1 cellular context compared by ENCODE assay signal in genomic region chr1:213492161-213493041, GRCh38.
TF ChIP-seq lines count a peak whose summit lies in the region.

No MANE protein-coding gene starts in this region.

TF ChIP-seq in HepG2, 621 proteins besides CTCF, POLR2A, EP300 and RAD21 (continued from another document and continues in another):
- TF ChIP-seq, protein P1, sequence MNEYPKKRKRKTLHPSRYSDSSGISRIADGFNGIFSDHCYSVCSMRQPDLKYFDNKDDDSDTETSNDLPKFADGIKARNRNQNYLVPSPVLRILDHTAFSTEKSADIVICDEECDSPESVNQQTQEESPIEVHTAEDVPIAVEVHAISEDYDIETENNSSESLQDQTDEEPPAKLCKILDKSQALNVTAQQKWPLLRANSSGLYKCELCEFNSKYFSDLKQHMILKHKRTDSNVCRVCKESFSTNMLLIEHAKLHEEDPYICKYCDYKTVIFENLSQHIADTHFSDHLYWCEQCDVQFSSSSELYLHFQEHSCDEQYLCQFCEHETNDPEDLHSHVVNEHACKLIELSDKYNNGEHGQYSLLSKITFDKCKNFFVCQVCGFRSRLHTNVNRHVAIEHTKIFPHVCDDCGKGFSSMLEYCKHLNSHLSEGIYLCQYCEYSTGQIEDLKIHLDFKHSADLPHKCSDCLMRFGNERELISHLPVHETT (CRISPR knock-in tag; conservative IDR thresholded peaks at IDR 0.05): no peak
- TF ChIP-seq ZNF510 (CRISPR knock-in tag; IDR thresholded peaks at IDR 0.05; ENCODE audit: low read depth): no peak
- peak; percentile 65; the same call in 1 of the 2 replicates for TF ChIP-seq ZNF747 (CRISPR knock-in tag; IDR thresholded peaks at IDR 0.05; ENCODE audit: borderline replicate concordance)
- TF ChIP-seq ZNF883 (CRISPR knock-in tag; IDR thresholded peaks at IDR 0.05; ENCODE audit: not compliant biosample characterization): no peak
- peak; percentile 65; the same call in 1 of the 2 replicates for TF ChIP-seq ZNF816 (CRISPR knock-in tag; IDR thresholded peaks at IDR 0.05; ENCODE audit: borderline replicate concordance)
- TF ChIP-seq HMG20B (CRISPR knock-in tag; conservative IDR thresholded peaks at IDR 0.05): peak; percentile 79; the same call in 1 of the 2 replicates
- peak; percentile 78 for TF ChIP-seq ZNF687 (CRISPR knock-in tag; IDR thresholded peaks at IDR 0.05)
- peak; percentile 80 for TF ChIP-seq PAXIP1 (CRISPR knock-in tag; conservative IDR thresholded peaks at IDR 0.05)
- no peak for TF ChIP-seq TEAD2 (CRISPR knock-in tag; IDR thresholded peaks at IDR 0.05)
- no peak for TF ChIP-seq HNRNPLL (IDR thresholded peaks at IDR 0.05; ENCODE audit: low read depth, low read length, poor library complexity, severe bottlenecking)
- no peak for TF ChIP-seq TOE1 (CRISPR knock-in tag; IDR thresholded peaks at IDR 0.05)
- TF ChIP-seq CBX5 (CRISPR knock-in tag; IDR thresholded peaks at IDR 0.05; ENCODE audit: borderline replicate concordance): peak; percentile 70; the same call in 1 of the 2 replicates
- TF ChIP-seq ZNF724P (CRISPR knock-in tag; IDR thresholded peaks at IDR 0.05; ENCODE audit: borderline replicate concordance): no peak
- TF ChIP-seq, protein P2, sequence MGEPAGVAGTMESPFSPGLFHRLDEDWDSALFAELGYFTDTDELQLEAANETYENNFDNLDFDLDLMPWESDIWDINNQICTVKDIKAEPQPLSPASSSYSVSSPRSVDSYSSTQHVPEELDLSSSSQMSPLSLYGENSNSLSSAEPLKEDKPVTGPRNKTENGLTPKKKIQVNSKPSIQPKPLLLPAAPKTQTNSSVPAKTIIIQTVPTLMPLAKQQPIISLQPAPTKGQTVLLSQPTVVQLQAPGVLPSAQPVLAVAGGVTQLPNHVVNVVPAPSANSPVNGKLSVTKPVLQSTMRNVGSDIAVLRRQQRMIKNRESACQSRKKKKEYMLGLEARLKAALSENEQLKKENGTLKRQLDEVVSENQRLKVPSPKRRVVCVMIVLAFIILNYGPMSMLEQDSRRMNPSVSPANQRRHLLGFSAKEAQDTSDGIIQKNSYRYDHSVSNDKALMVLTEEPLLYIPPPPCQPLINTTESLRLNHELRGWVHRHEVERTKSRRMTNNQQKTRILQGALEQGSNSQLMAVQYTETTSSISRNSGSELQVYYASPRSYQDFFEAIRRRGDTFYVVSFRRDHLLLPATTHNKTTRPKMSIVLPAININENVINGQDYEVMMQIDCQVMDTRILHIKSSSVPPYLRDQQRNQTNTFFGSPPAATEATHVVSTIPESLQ (CRISPR knock-in tag; conservative IDR thresholded peaks at IDR 0.05): no peak
- TF ChIP-seq ZNF496 (CRISPR knock-in tag; IDR thresholded peaks at IDR 0.05; ENCODE audit: insufficient replicate concordance): no peak
- peak; percentile 48; the same call in 1 of the 2 replicates for TF ChIP-seq CEBPG (CRISPR knock-in tag; IDR thresholded peaks at IDR 0.05)
- no peak for TF ChIP-seq ZNF672 (CRISPR knock-in tag; IDR thresholded peaks at IDR 0.05)
- TF ChIP-seq ZNF557 (CRISPR knock-in tag; IDR thresholded peaks at IDR 0.05): no peak
- TF ChIP-seq ZNF530 (CRISPR knock-in tag; IDR thresholded peaks at IDR 0.05; ENCODE audit: low read depth): no peak
- TF ChIP-seq FOXK2 (IDR thresholded peaks at IDR 0.05): no peak
- TF ChIP-seq ZNF619 (CRISPR knock-in tag; IDR thresholded peaks at IDR 0.05): no peak
- TF ChIP-seq TFDP1 (CRISPR knock-in tag; IDR thresholded peaks at IDR 0.05; ENCODE audit: borderline replicate concordance): no peak
- no peak for TF ChIP-seq ZNF282 (IDR thresholded peaks at IDR 0.05; ENCODE audit: partially characterized antibody)
- TF ChIP-seq ZNF709 (CRISPR knock-in tag; IDR thresholded peaks at IDR 0.05): no peak
- no peak for TF ChIP-seq NFE2L1 (CRISPR knock-in tag; IDR thresholded peaks at IDR 0.05; ENCODE audit: borderline replicate concordance)
- TF ChIP-seq ZNF790 (CRISPR knock-in tag; IDR thresholded peaks at IDR 0.05; ENCODE audit: borderline replicate concordance): no peak
- TF ChIP-seq ZNF34 (CRISPR knock-in tag; IDR thresholded peaks at IDR 0.05; ENCODE audit: borderline replicate concordance): no peak
- TF ChIP-seq BHLHE40 (IDR thresholded peaks at IDR 0.05; ENCODE audit: low read length): no peak
- TF ChIP-seq SNAPC5 (CRISPR knock-in tag; IDR thresholded peaks at IDR 0.05; ENCODE audit: borderline replicate concordance): no peak
- TF ChIP-seq ZNF572 (CRISPR knock-in tag; IDR thresholded peaks at IDR 0.05): no peak
- TF ChIP-seq ZXDC (CRISPR knock-in tag; IDR thresholded peaks at IDR 0.05): no peak
- TF ChIP-seq ZNF501 (CRISPR knock-in tag; IDR thresholded peaks at IDR 0.05): no peak
- no peak for TF ChIP-seq ZNF589 (CRISPR knock-in tag; conservative IDR thresholded peaks at IDR 0.05)
- TF ChIP-seq YEATS2 (CRISPR knock-in tag; IDR thresholded peaks at IDR 0.05; ENCODE audit: borderline replicate concordance): no peak; the same call in 1 of the 2 replicates
- TF ChIP-seq, protein P3, sequence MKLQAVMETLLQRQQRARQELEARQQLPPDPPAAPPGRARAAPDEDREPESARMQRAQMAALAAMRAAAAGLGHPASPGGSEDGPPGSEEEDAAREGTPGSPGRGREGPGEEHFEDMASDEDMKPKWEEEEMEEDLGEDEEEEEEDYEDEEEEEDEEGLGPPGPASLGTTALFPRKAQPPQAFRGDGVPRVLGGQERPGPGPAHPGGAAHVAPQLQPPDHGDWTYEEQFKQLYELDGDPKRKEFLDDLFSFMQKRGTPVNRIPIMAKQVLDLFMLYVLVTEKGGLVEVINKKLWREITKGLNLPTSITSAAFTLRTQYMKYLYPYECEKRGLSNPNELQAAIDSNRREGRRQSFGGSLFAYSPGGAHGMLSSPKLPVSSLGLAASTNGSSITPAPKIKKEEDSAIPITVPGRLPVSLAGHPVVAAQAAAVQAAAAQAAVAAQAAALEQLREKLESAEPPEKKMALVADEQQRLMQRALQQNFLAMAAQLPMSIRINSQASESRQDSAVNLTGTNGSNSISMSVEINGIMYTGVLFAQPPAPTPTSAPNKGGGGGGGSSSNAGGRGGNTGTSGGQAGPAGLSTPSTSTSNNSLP (IDR thresholded peaks at IDR 0.05; ENCODE audit: low read depth, low read length): no peak; the same call in none of the 2 replicates
- no peak for TF ChIP-seq CREBL2 (CRISPR knock-in tag; IDR thresholded peaks at IDR 0.05; ENCODE audit: borderline replicate concordance)
- no peak for TF ChIP-seq ESRRA (CRISPR knock-in tag; IDR thresholded peaks at IDR 0.05; ENCODE audit: low read depth)
- peak; percentile 51; the same call in 1 of the 2 replicates for TF ChIP-seq NR2C2 (CRISPR knock-in tag; IDR thresholded peaks at IDR 0.05; ENCODE audit: borderline replicate concordance)
- no peak for TF ChIP-seq NFE2L2 (IDR thresholded peaks at IDR 0.05; ENCODE audit: low read length)
- TF ChIP-seq TAF15 (IDR thresholded peaks at IDR 0.05; ENCODE audit: low read depth, low read length, poor library complexity, severe bottlenecking): no peak
- peak; percentile 86 for TF ChIP-seq FOXP4 (CRISPR knock-in tag; IDR thresholded peaks at IDR 0.05)
